ENCODE assay signal across 14 cellular contexts in genomic region chr15:43121863-43122262, GRCh38. TPM values are rescaled to one million over a fixed set of nuclear protein-coding genes. Genes with fewer than 3 reads are reported as not detected.
DNase-seq lines count a peak whose midpoint lies in the region; ATAC-seq and TF ChIP-seq lines count a peak whose summit lies in the region.
"Had no signal": no experiment of that assay in that cellular context is flagged by ENCODE, and none has a peak within 500 bp of the region (broad histone marks: within the 10 kb centered on the region; RNA-seq: fewer than 3 reads in every experiment).

No MANE protein-coding gene starts in this region.

- no peak overlapping the region for H4K91ac ChIP-seq in IMR-90 (ENCODE audit: insufficient read depth, low read depth, low read length)

- no peaks in the 10 kb centered on the region for H3K36me3 Mint-ChIP-seq in activated CD4-positive, alpha-beta T cell treated with anti-CD3 and anti-CD28 coated beads, Interleukin-2, amount 10 ng/mL, durations not matched to agents 24 days and 14 days (ENCODE audit: low read depth)
- H3K36me3 Mint-ChIP-seq in effector memory CD8-positive, alpha-beta T cell (ENCODE audit: insufficient read depth): peaks cover 6% of the 10 kb centered on the region

- H2AFZ ChIP-seq in IMR-90 (replicated peaks; ENCODE audit: low read length, poor library complexity): no peak overlapping the region

- no peaks in the 10 kb centered on the region; a peak in 1 of 4 replicates for H3K79me1 ChIP-seq in IMR-90 (ENCODE audit: low read depth in 1 of 2, low read length in 2 of 2)

- H3K27me3 ChIP-seq in IMR-90 (ENCODE audit: control insufficient read depth, insufficient read depth, low read length) (peaks cover 11% of the 10 kb centered on the region), rectal smooth muscle tissue (ENCODE audit: control insufficient read depth, insufficient read depth, low read length) (no peaks in the 10 kb centered on the region)
- H3K27me3 ChIP-seq: ovary had no signal

- peaks cover 20% of the 10 kb centered on the region for H3K4me1 Mint-ChIP-seq in activated CD4-positive, alpha-beta T cell treated with anti-CD3 and anti-CD28 coated beads, Interleukin-2, amount 10 ng/mL, durations not matched to agents 24 days and 14 days
- peaks cover 10 to 11% of the 10 kb centered on the region in 2 donors for H3K4me1 Mint-ChIP-seq in effector memory CD8-positive, alpha-beta T cell (ENCODE audit: low read depth in 2 of 2)

- H3K4me1 ChIP-seq in IMR-90 (ENCODE audit: control insufficient read depth, insufficient read depth, low read length): no peaks in the 10 kb centered on the region
- peaks cover 6% of the 10 kb centered on the region for H3K4me1 ChIP-seq in rectal smooth muscle tissue (ENCODE audit: control insufficient read depth, insufficient read depth, low read length)

- in situ Hi-C loops in IMR-90 (cut with MboI; ENCODE audit: low sequenced_read_pairs): no loop called here

- CTCF ChIA-PET in IMR-90 (lab: Yijun Ruan, JAX): no interaction called here

- 0 out of 4 replicates have a peak overlapping the region, but pooled peaks of 1 of the 2 experiments have one; percentile 83 for H4K8ac ChIP-seq in IMR-90 (ENCODE audit: low read depth in 2 of 2, low read length in 2 of 2)

- H3K27ac Mint-ChIP-seq in activated CD4-positive, alpha-beta T cell treated with anti-CD3 and anti-CD28 coated beads, Interleukin-2, amount 10 ng/mL, durations not matched to agents 24 days and 14 days: no peak overlapping the region
- no peak overlapping the region for H3K27ac Mint-ChIP-seq in effector memory CD8-positive, alpha-beta T cell

- H3K18ac ChIP-seq in IMR-90 (ENCODE audit: low read depth, low read length): no peak overlapping the region

- no peak overlapping the region for H3K4ac ChIP-seq in IMR-90 (ENCODE audit: low read depth, low read length)

- H3K9ac ChIP-seq in IMR-90 (ENCODE audit: low read depth, low read length): no peak overlapping the region
- H3K9ac ChIP-seq in rectal smooth muscle tissue (ENCODE audit: low read length): no peak overlapping the region

- H3K27me3 Mint-ChIP-seq in activated CD4-positive, alpha-beta T cell treated with anti-CD3 and anti-CD28 coated beads, Interleukin-2, amount 10 ng/mL, durations not matched to agents 24 days and 14 days: peaks cover 24% of the 10 kb centered on the region
- H3K27me3 Mint-ChIP-seq in effector memory CD8-positive, alpha-beta T cell: peaks cover 0 to 4% of the 10 kb centered on the region in 2 donors

- WGBS in IMR-90 (ENCODE audit: extremely low coverage in 2 of 2, insufficient read length in 1 of 2), 2 experiments: no CpG with 5 or more reads among the region's 2 CpGs

- TF ChIP-seq RAD21 in IMR-90 (IDR thresholded peaks at IDR 0.05; ENCODE audit: low read length): no peak

- no peaks in the 10 kb centered on the region for H3K9me3 ChIP-seq in IMR-90 (ENCODE audit: control insufficient read depth, insufficient read depth, low read length)
- H3K9me3 ChIP-seq: ovary, SK-N-SH had no signal

- H3K4me2 ChIP-seq in IMR-90 (ENCODE audit: low read depth, low read length): no peak overlapping the region

- no peak overlapping the region for H2BK20ac ChIP-seq in IMR-90 (ENCODE audit: low read depth, low read length)

- no peak for ATAC-seq in IMR-90 (ENCODE audit: low read depth)
- ATAC-seq in effector memory CD8-positive, alpha-beta T cell (replicated peaks): no peak

- TF ChIP-seq POLR2A in IMR-90 (IDR thresholded peaks at IDR 0.05; ENCODE audit: low read depth, low read length): no peak

- H3K4me3 ChIP-seq in IMR-90 (ENCODE audit: insufficient read depth, low read depth, low read length) (no peak overlapping the region), rectal smooth muscle tissue (ENCODE audit: low read length) (peak overlapping the region; percentile 92)

- dilution Hi-C loops in IMR-90 (cut with HindIII; ENCODE audit: low sequenced_read_pairs, unreplicated experiment): no loop called here

- H3K4me3 Mint-ChIP-seq in activated CD4-positive, alpha-beta T cell treated with anti-CD3 and anti-CD28 coated beads, Interleukin-2, amount 10 ng/mL, durations not matched to agents 24 days and 14 days: peak overlapping the region; percentile 86
- H3K4me3 Mint-ChIP-seq in effector memory CD8-positive, alpha-beta T cell: peak overlapping the region; percentile 90 to 93

- 0 out of 2 replicates have a peak overlapping the region, but pooled peaks have one; percentile 7 for H2AK5ac ChIP-seq in IMR-90 (ENCODE audit: low read depth, low read length)

- no peak overlapping the region for H2BK15ac ChIP-seq in IMR-90 (ENCODE audit: low read depth, low read length)

- H3K36me3 ChIP-seq in IMR-90 (ENCODE audit: control insufficient read depth, insufficient read depth, low read length) (no peaks in the 10 kb centered on the region), rectal smooth muscle tissue (ENCODE audit: control insufficient read depth, insufficient read depth, low read length) (no peaks in the 10 kb centered on the region)
- H3K36me3 ChIP-seq: ovary, WERI-Rb-1 had no signal

- no peak overlapping the region for H3K27ac ChIP-seq in IMR-90 (ENCODE audit: insufficient read depth, low read length)
- peak overlapping the region; percentile 97 for H3K27ac ChIP-seq in rectal smooth muscle tissue (ENCODE audit: low read depth, low read length)
- H3K27ac ChIP-seq: ovary, WERI-Rb-1 had no signal

- H3K14ac ChIP-seq in IMR-90 (replicated peaks; ENCODE audit: low read depth, low read length): no peak overlapping the region

- DNase-seq in activated CD4-positive, alpha-beta T cell treated with anti-CD3 and anti-CD28 coated beads, Interleukin-2, amount 10 ng/mL, durations not matched to agents 24 days and 14 days: no peak
- no peak for DNase-seq in activated CD4-positive, alpha-beta T cell treated with anti-CD3 and anti-CD28 coated beads, Interleukin-2, amount 50 U/mL, for 48 hours
- DNase-seq in IMR-90: no peak
- no peak for DNase-seq in effector memory CD8-positive, alpha-beta T cell
- DNase-seq in NCI-H2107 treated with DMSO at 0.1 percent for 48 hours (lab: John Stamatoyannopoulos, UW; ENCODE audit: unreplicated experiment): no peak
- no peak for DNase-seq in SK-N-DZ (ENCODE audit: low spot score)
- DNase-seq in medulla oblongata (ENCODE audit: extremely low spot score): no peak
- DNase-seq: Karpas-422, mesenchymal stem cell, NCI-H146, ovary, SK-N-SH, WERI-Rb-1 had no signal

- H2BK5ac ChIP-seq in IMR-90 (ENCODE audit: low read depth, low read length, poor library complexity, severe bottlenecking): no peak overlapping the region

- BruUV-seq in IMR-90 (replicated peaks; lab: Mats Ljungman, UMichigan): no TSS peak

- H3K9me3 Mint-ChIP-seq in activated CD4-positive, alpha-beta T cell treated with anti-CD3 and anti-CD28 coated beads, Interleukin-2, amount 10 ng/mL, durations not matched to agents 24 days and 14 days: peaks cover 3% of the 10 kb centered on the region
- no peaks in the 10 kb centered on the region for H3K9me3 Mint-ChIP-seq in effector memory CD8-positive, alpha-beta T cell

- POLR2A ChIA-PET in IMR-90 (lab: Charles Lee; ENCODE audit: unreplicated experiment): no interaction called here

- intact Hi-C loops in activated CD4-positive, alpha-beta T cell treated with anti-CD3 and anti-CD28 coated beads, Interleukin-2, amount 10 ng/mL, durations not matched to agents 24 days and 14 days (cut with micrococcal nuclease): no loop called here
- intact Hi-C loops in IMR-90 (cut with micrococcal nuclease): no loop called here

- H4K5ac ChIP-seq in IMR-90 (ENCODE audit: low read depth, low read length): no peak overlapping the region

- H4K20me1 ChIP-seq in IMR-90 (ENCODE audit: insufficient read depth, low read length): no peaks in the 10 kb centered on the region

- no peak overlapping the region for H2BK120ac ChIP-seq in IMR-90 (ENCODE audit: low read depth, low read length)

- H3K9me1 ChIP-seq in IMR-90 (ENCODE audit: insufficient read depth, low read length): no peaks in the 10 kb centered on the region

- no peak overlapping the region for H2AK9ac ChIP-seq in IMR-90 (replicated peaks; ENCODE audit: low read depth, low read length, poor library complexity)

- no peak for TF ChIP-seq CTCF in IMR-90 (conservative IDR thresholded peaks at IDR 0.05; ENCODE audit: low read depth, low read length)

- no peak overlapping the region for H3K56ac ChIP-seq in IMR-90 (ENCODE audit: extremely low read depth, insufficient read depth, low read length)

- H3K23ac ChIP-seq in IMR-90 (ENCODE audit: low read depth, low read length): no peak overlapping the region

TF ChIP-seq in IMR-90, 13 proteins besides CTCF, POLR2A, EP300 and RAD21 (continues in another document):
- TF ChIP-seq MAFK (IDR thresholded peaks at IDR 0.05; ENCODE audit: low read depth, low read length): no peak
- TF ChIP-seq MAZ (IDR thresholded peaks at IDR 0.05; ENCODE audit: borderline replicate concordance, low read depth, low read length): no peak
- TF ChIP-seq, protein P1, sequence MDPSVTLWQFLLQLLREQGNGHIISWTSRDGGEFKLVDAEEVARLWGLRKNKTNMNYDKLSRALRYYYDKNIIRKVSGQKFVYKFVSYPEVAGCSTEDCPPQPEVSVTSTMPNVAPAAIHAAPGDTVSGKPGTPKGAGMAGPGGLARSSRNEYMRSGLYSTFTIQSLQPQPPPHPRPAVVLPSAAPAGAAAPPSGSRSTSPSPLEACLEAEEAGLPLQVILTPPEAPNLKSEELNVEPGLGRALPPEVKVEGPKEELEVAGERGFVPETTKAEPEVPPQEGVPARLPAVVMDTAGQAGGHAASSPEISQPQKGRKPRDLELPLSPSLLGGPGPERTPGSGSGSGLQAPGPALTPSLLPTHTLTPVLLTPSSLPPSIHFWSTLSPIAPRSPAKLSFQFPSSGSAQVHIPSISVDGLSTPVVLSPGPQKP (IDR thresholded peaks at IDR 0.05; ENCODE audit: borderline replicate concordance, low read depth, low read length): no peak

RNA-seq across cellular contexts. Expression of gene TMEM62, which starts 11.5 kb away (rescaled TPM):
- total RNA-seq in activated CD4-positive, alpha-beta T cell treated with anti-CD3 and anti-CD28 coated beads, Interleukin-2, amount 10 ng/mL, durations not matched to agents 24 days and 14 days: 14.7 and 18.7 TPM in 2 replicates
- total RNA-seq in IMR-90 (2012; rRNA removed): 5.6 and 8.6 TPM in 2 replicates
- 3.1 and 3.7 TPM in 2 replicates for polyA plus RNA-seq in IMR-90 (2012; rRNA removed)
- polyA plus RNA-seq in IMR-90 (2012; cell fraction: cytosol; rRNA removed): 1.6 and 2.4 TPM in 2 replicates
- 5.0 and 15.5 TPM in 2 replicates for polyA plus RNA-seq in IMR-90 (2012; cell fraction: nucleus; rRNA removed; ENCODE audit: low replicate concordance)
- polyA plus RNA-seq in SK-N-DZ (2014; cell fraction: cytosol; rRNA removed): 15.1 and 17.5 TPM in 2 replicates
- polyA plus RNA-seq in SK-N-DZ (2014; cell fraction: nucleus; rRNA removed): 25.6 and 26.8 TPM in 2 replicates

RNA-seq across cellular contexts. Expression of gene UBR1, which starts 16.0 kb away (rescaled TPM):
- total RNA-seq in activated CD4-positive, alpha-beta T cell treated with anti-CD3 and anti-CD28 coated beads, Interleukin-2, amount 10 ng/mL, durations not matched to agents 24 days and 14 days: 31.6 and 34.3 TPM in 2 replicates
- 30.1 and 48.9 TPM in 2 replicates for total RNA-seq in IMR-90 (2012; rRNA removed)
- polyA plus RNA-seq in IMR-90 (2012; rRNA removed): 5.0 and 6.5 TPM in 2 replicates
- 1.0 and 1.1 TPM in 2 replicates for polyA plus RNA-seq in IMR-90 (2012; cell fraction: cytosol; rRNA removed)
- 1.8 and 9.8 TPM in 2 replicates for polyA plus RNA-seq in IMR-90 (2012; cell fraction: nucleus; rRNA removed; ENCODE audit: low replicate concordance)
- 15.0 and 17.1 TPM in 2 replicates for polyA plus RNA-seq in SK-N-DZ (2014; cell fraction: cytosol; rRNA removed)
- polyA plus RNA-seq in SK-N-DZ (2014; cell fraction: nucleus; rRNA removed): 26.1 and 27.8 TPM in 2 replicates
